In genomic region chr13:27919934-27920676, GRCh38 we compare ENCODE assay signal across 8 cellular contexts.
DNase-seq lines count a peak whose midpoint lies in the region; ATAC-seq and TF ChIP-seq lines count a peak whose summit lies in the region.

PDX1 (plus strand) TSS chr13:27920000; CDS start chr13:27920139, 139 bp downstream.

- H3K27ac Mint-ChIP-seq in nephron progenitor cell = no peak within 1 kb of the TSS

- TF ChIP-seq CTCF in nephron progenitor cell (IDR thresholded peaks at IDR 0.05) (no peak), brain microvascular endothelial cell (IDR thresholded peaks at IDR 0.05; ENCODE audit: low read depth, low read length, missing control alignments) (no peak)

- H3K4me3 ChIP-seq in duodenal mucosa (ENCODE audit: low read depth in 1 of 2, low read length in 2 of 2) (peak within 1 kb of the TSS; percentile 87 to 98), brain microvascular endothelial cell (ENCODE audit: low read depth, low read length) (no peak within 1 kb of the TSS)

- peak within 1 kb of the TSS; percentile 99 for H3K9ac ChIP-seq in duodenal mucosa (ENCODE audit: low read depth in 1 of 2, low read length in 2 of 2)

- peaks cover 0 to 20% of the 10 kb centered on the region in 2 donors for H3K36me3 ChIP-seq in duodenal mucosa (ENCODE audit: control insufficient read depth in 1 of 2, insufficient read depth in 2 of 2, low read length in 2 of 2)
- H3K36me3 ChIP-seq in brain microvascular endothelial cell (replicated peaks) = no peaks in the 10 kb centered on the region

- peaks cover 99% of the 10 kb centered on the region for H3K27me3 Mint-ChIP-seq in nephron progenitor cell (ENCODE audit: low read depth, poor library complexity)

- peak within 1 kb of the TSS; percentile 77 for H3K4me3 Mint-ChIP-seq in nephron progenitor cell

- no peak for TF ChIP-seq EP300 in Ishikawa (IDR thresholded peaks at IDR 0.05; ENCODE audit: borderline replicate concordance)

- peaks cover 14 to 22% of the 10 kb centered on the region in 2 donors for H3K4me1 ChIP-seq in duodenal mucosa (ENCODE audit: control insufficient read depth in 1 of 2, insufficient read depth in 2 of 2, low read length in 2 of 2)

- H3K4me1 Mint-ChIP-seq in nephron progenitor cell = peaks cover 37% of the 10 kb centered on the region

- TF ChIP-seq RAD21 in Ishikawa (IDR thresholded peaks at IDR 0.05; ENCODE audit: low read depth) = no peak

- H3K36me3 Mint-ChIP-seq in nephron progenitor cell (ENCODE audit: low read depth) = no peaks in the 10 kb centered on the region

- peaks cover 4% of the 10 kb centered on the region for H3K9me3 Mint-ChIP-seq in nephron progenitor cell

- TF ChIP-seq POLR2A in GM18505 (IDR thresholded peaks at IDR 0.05; ENCODE audit: borderline replicate concordance, extremely low read depth, insufficient read depth, insufficient read length) = no peak

- H3K27ac ChIP-seq in duodenal mucosa (ENCODE audit: low read depth, low read length) (peak within 1 kb of the TSS; percentile 80), brain microvascular endothelial cell (no peak within 1 kb of the TSS)

- no peaks in the 10 kb centered on the region for H3K9me3 ChIP-seq in duodenal mucosa (ENCODE audit: control insufficient read depth in 1 of 2, low read length in 2 of 2)

- peak; percentile 79 for DNase-seq in ELF-1 (ENCODE audit: low read depth, low spot score)
- peak; percentile 69 for DNase-seq in nephron progenitor cell
- DNase-seq in brain microvascular endothelial cell = no peak
- DNase-seq in midbrain (lab: John Stamatoyannopoulos, UW) = no peak

- ATAC-seq in HG03025 (IDR thresholded peaks at IDR 0.05; ENCODE audit: low FRiP score, unreplicated experiment) (no peak), GM18505 (IDR thresholded peaks at IDR 0.05; ENCODE audit: unreplicated experiment) (no peak)

- in situ Hi-C loops in brain microvascular endothelial cell (cut with HindIII; ENCODE audit: low pct_ligation_motif_present, low sequenced_read_pairs) = no loop called here

- H3K27me3 ChIP-seq in duodenal mucosa (ENCODE audit: control insufficient read depth in 1 of 2, insufficient read depth in 2 of 2, low read length in 2 of 2) (peaks cover 37 to 45% of the 10 kb centered on the region in 2 donors), brain microvascular endothelial cell (replicated peaks) (peaks cover 97% of the 10 kb centered on the region)

TF ChIP-seq in Ishikawa, 13 proteins besides CTCF, POLR2A, EP300 and RAD21:
- TF ChIP-seq MAX (IDR thresholded peaks at IDR 0.05) (peak; percentile 50), ZBTB7A (IDR thresholded peaks at IDR 0.05; ENCODE audit: low read depth) (no peak)

Comparison
In these comparisons a context has a peak if more than half of its experiments do, and no peak if none do; other contexts are left out.
1. DNase-seq: peak in ELF-1 (single experiment) and nephron progenitor cell (single experiment); none in brain microvascular endothelial cell (single experiment) and midbrain (single experiment).